ENCODE assay signal across 1 cellular context in genomic region chr6:41936073-41936837, GRCh38.
TF ChIP-seq lines count a peak whose summit lies in the region.

No MANE protein-coding gene starts in this region.

TF ChIP-seq in K562, 482 proteins besides CTCF, POLR2A, EP300 and RAD21 (continued from another document and continues in another):
- 0 out of 2 replicates have a peak, but pooled peaks have one; percentile 59 for TF ChIP-seq FOXO4 (CRISPR knock-in tag; IDR thresholded peaks at IDR 0.05)
- TF ChIP-seq SP2 (IDR thresholded peaks at IDR 0.05; ENCODE audit: extremely low read depth, low read depth, low read length, poor library complexity, severe bottlenecking): no peak
- no peak for TF ChIP-seq POU5F1 (IDR thresholded peaks at IDR 0.05; ENCODE audit: borderline replicate concordance, low read depth, low read length, partially characterized antibody)
- no peak for TF ChIP-seq COPS2 (conservative IDR thresholded peaks at IDR 0.05)
- TF ChIP-seq HDAC2 (IDR thresholded peaks at IDR 0.05): peak; percentile 83; the same call in 1 of the 2 replicates
- peak; percentile 71; the same call in 1 of the 2 replicates for TF ChIP-seq MTA1 (IDR thresholded peaks at IDR 0.05; ENCODE audit: borderline replicate concordance)
- TF ChIP-seq TSC22D4 (tag; IDR thresholded peaks at IDR 0.05): no peak
- TF ChIP-seq USF2 (CRISPR knock-in tag; IDR thresholded peaks at IDR 0.05): no peak
- TF ChIP-seq HMBOX1 (IDR thresholded peaks at IDR 0.05): peak; percentile 63; the same call in 1 of the 2 replicates
- TF ChIP-seq ESRRA (IDR thresholded peaks at IDR 0.05; ENCODE audit: borderline replicate concordance, low read depth): peak; percentile 92; the same call in 1 of the 2 replicates
- no peak for TF ChIP-seq YY1 (IDR thresholded peaks at IDR 0.05; ENCODE audit: borderline replicate concordance in 1 of 3, control insufficient read depth in 1 of 3, extremely low read depth in 1 of 3, insufficient read depth in 3 of 3, insufficient read length in 1 of 3, insufficient replicate concordance in 2 of 3, low read depth in 1 of 3, low read length in 2 of 3)
- no peak for TF ChIP-seq SREBF2 (CRISPR knock-in tag; IDR thresholded peaks at IDR 0.05)
- TF ChIP-seq TAF15 (IDR thresholded peaks at IDR 0.05; ENCODE audit: low read depth, low read length): no peak
- TF ChIP-seq ZNF586 (CRISPR knock-in tag; conservative IDR thresholded peaks at IDR 0.05): no peak
- no peak for TF ChIP-seq ZNF551 (CRISPR knock-in tag; IDR thresholded peaks at IDR 0.05)
- TF ChIP-seq REST (CRISPR knock-in tag; IDR thresholded peaks at IDR 0.05; ENCODE audit: low read depth): peak; percentile 57
- TF ChIP-seq MTA3 (IDR thresholded peaks at IDR 0.05; ENCODE audit: borderline replicate concordance): peak; percentile 80; the same call in 1 of the 2 replicates
- TF ChIP-seq CHCHD3 (CRISPR knock-in tag; IDR thresholded peaks at IDR 0.05): no peak
- TF ChIP-seq RBM14 (IDR thresholded peaks at IDR 0.05; ENCODE audit: borderline replicate concordance, insufficient read depth, low read depth, low read length): no peak
- TF ChIP-seq CHD2 (IDR thresholded peaks at IDR 0.05; ENCODE audit: low read depth, low read length): peak; percentile 30; the same call in 1 of the 2 replicates
- TF ChIP-seq U2AF2 (optimal IDR thresholded peaks at IDR 0.05; ENCODE audit: low read depth, low read length): no peak
- no peak for TF ChIP-seq HINFP (tag; conservative IDR thresholded peaks at IDR 0.05; ENCODE audit: low read depth)
- TF ChIP-seq USF1 (CRISPR knock-in tag; IDR thresholded peaks at IDR 0.05): peak; percentile 25
- peak in 1 of 2 experiments; percentile 57; a peak in 2 of 4 replicates for TF ChIP-seq ZNF639 (CRISPR knock-in tag; conservative IDR thresholded peaks at IDR 0.05 in 1 of 2, IDR thresholded peaks at IDR 0.05 in 1 of 2)
- no peak for TF ChIP-seq ZNF354B (CRISPR knock-in tag; IDR thresholded peaks at IDR 0.05)
- no peak for TF ChIP-seq NFE2 (IDR thresholded peaks at IDR 0.05; ENCODE audit: low read depth)
- TF ChIP-seq ZNF79 (CRISPR knock-in tag; IDR thresholded peaks at IDR 0.05; ENCODE audit: low read depth): no peak
- peak; percentile 64 to 72; a peak in 2 of 4 replicates for TF ChIP-seq TBL1XR1 (IDR thresholded peaks at IDR 0.05; ENCODE audit: low read length in 2 of 2)
- TF ChIP-seq DMBX1 (CRISPR knock-in tag; IDR thresholded peaks at IDR 0.05; ENCODE audit: borderline replicate concordance): peak; percentile 75; the same call in 1 of the 2 replicates
- TF ChIP-seq MEF2D (tag; conservative IDR thresholded peaks at IDR 0.05; ENCODE audit: low read depth): peak; percentile 46; the same call in 1 of the 2 replicates
- no peak for TF ChIP-seq PCBP1 (IDR thresholded peaks at IDR 0.05; ENCODE audit: low read depth, low read length, poor library complexity, severe bottlenecking)
- no peak for TF ChIP-seq ZC3H4 (CRISPR knock-in tag; IDR thresholded peaks at IDR 0.05; ENCODE audit: borderline replicate concordance)
- no peak for TF ChIP-seq ZBTB49 (CRISPR knock-in tag; IDR thresholded peaks at IDR 0.05; ENCODE audit: borderline replicate concordance)
- no peak for TF ChIP-seq ZBED1 (IDR thresholded peaks at IDR 0.05)
- no peak for TF ChIP-seq ZNF507 (tag; conservative IDR thresholded peaks at IDR 0.05)
- TF ChIP-seq POLR3G (IDR thresholded peaks at IDR 0.05; ENCODE audit: extremely low read depth, insufficient read length, insufficient replicate concordance): no peak
- TF ChIP-seq NKRF (IDR thresholded peaks at IDR 0.05; ENCODE audit: borderline replicate concordance): no peak
- TF ChIP-seq CEBPZ (IDR thresholded peaks at IDR 0.05; ENCODE audit: borderline replicate concordance, low read depth, low read length): no peak
